In genomic region chr10:14173706-14174594, GRCh38 we compare ENCODE assay signal across 9 cellular contexts.
DNase-seq lines count a peak whose midpoint lies in the region; ATAC-seq, FAIRE-seq and TF ChIP-seq lines count a peak whose summit lies in the region.
"Had no signal": no experiment of that assay in that cellular context is flagged by ENCODE, and none has a peak within 500 bp of the region (broad histone marks: within the 10 kb centered on the region; RNA-seq: fewer than 3 reads in every experiment).

No MANE protein-coding gene starts in this region.

- TF ChIP-seq CTCF in A549 (IDR thresholded peaks at IDR 0.05) (no peak), WI38 (IDR thresholded peaks at IDR 0.05; ENCODE audit: low read depth, low read length) (no peak), fibroblast of the aortic adventitia (IDR thresholded peaks at IDR 0.05; ENCODE audit: insufficient read depth, low read length) (no peak), omental fat pad (IDR thresholded peaks at IDR 0.05) (no peak)

- peak; percentile 57 to 67 for ATAC-seq in A549
- ATAC-seq in omental fat pad (ENCODE audit: low FRiP score) = peak; percentile 48
- no peak for ATAC-seq in GM21515 (IDR thresholded peaks at IDR 0.05; ENCODE audit: unreplicated experiment)
- no peak for ATAC-seq in GM18873 (IDR thresholded peaks at IDR 0.05; ENCODE audit: low FRiP score, unreplicated experiment)

- POLR2A ChIA-PET in A549 (lab: Yijun Ruan, JAX) = no interaction called here

- TF ChIP-seq RAD21 in A549 (conservative IDR thresholded peaks at IDR 0.05 in 1 of 2, IDR thresholded peaks at IDR 0.05 in 1 of 2) = no peak

- H3K4me2 ChIP-seq in A549 = peak overlapping the region; percentile 79

- H3K4me1 ChIP-seq in A549 (no peaks in the 10 kb centered on the region), HAP-1 (no peaks in the 10 kb centered on the region)

- H3K27me3 ChIP-seq in HAP-1 (ENCODE audit: low read depth) = peaks cover 26% of the 10 kb centered on the region

- H3K9me3 ChIP-seq in A549 (no peaks in the 10 kb centered on the region), HAP-1 (no peaks in the 10 kb centered on the region)

- no peak for TF ChIP-seq EP300 in A549 (IDR thresholded peaks at IDR 0.05)

- no peak for FAIRE-seq in A549 (lab: Jason Lieb, UNC)
- FAIRE-seq: endometrium had no signal

- H3K27ac ChIP-seq in A549 = no peak overlapping the region

- DNase-seq in A549 (ENCODE audit: low read depth in 1 of 2, low spot score in 1 of 2) (no peak), HAP-1 (ENCODE audit: low spot score in 2 of 2) (no peak), fibroblast of the aortic adventitia (ENCODE audit: low read depth) (peak; percentile 0), omental fat pad (ENCODE audit: low spot score) (no peak), RKO (ENCODE audit: low spot score) (no peak)

- H3K4me3 ChIP-seq in A549 = peak overlapping the region; percentile 30
- peak overlapping the region; percentile 22 for H3K4me3 ChIP-seq in HAP-1
- H3K4me3 ChIP-seq in WI38 (ENCODE audit: low read depth, low read length) = peak overlapping the region; percentile 60
- H3K4me3 ChIP-seq in fibroblast of the aortic adventitia (ENCODE audit: low read depth, low read length) = peak overlapping the region; percentile 63

- in situ Hi-C loops in HAP-1 (cut with MboI; ENCODE audit: low sequenced_read_pairs) = no loop called here

- CTCF ChIA-PET in A549 (lab: Yijun Ruan, JAX) = interaction anchor here (0.6 to 1.2 kb wide), 2 partner anchors 13 to 167 kb away, joined by 3 to 4 read pairs; no protein-coding TSS in a partner anchor

- TF ChIP-seq POLR2A in A549 (IDR thresholded peaks at IDR 0.05; ENCODE audit: low read length) = no peak

- WGBS in A549 (ENCODE audit: missing lambda C conversion rate) = 6% methylated on average over 32 of the region's 32 CpGs

- H3K36me3 ChIP-seq in HAP-1 (replicated peaks) = no peaks in the 10 kb centered on the region

TF ChIP-seq in A549, 52 proteins besides CTCF, POLR2A, EP300 and RAD21:
- no peak for TF ChIP-seq FOXS1 (CRISPR knock-in tag; IDR thresholded peaks at IDR 0.05)
- no peak for TF ChIP-seq ZSCAN20 (CRISPR knock-in tag; IDR thresholded peaks at IDR 0.05)
- no peak for TF ChIP-seq PBX3 (IDR thresholded peaks at IDR 0.05)
- TF ChIP-seq RNF2 (IDR thresholded peaks at IDR 0.05; ENCODE audit: borderline replicate concordance, low read depth) = no peak
- TF ChIP-seq ZFP36 (IDR thresholded peaks at IDR 0.05; ENCODE audit: borderline replicate concordance, partially characterized antibody) = no peak
- TF ChIP-seq JUNB (IDR thresholded peaks at IDR 0.05) = no peak
- TF ChIP-seq CHD4 (IDR thresholded peaks at IDR 0.05; ENCODE audit: borderline replicate concordance) = no peak
- no peak for TF ChIP-seq JUN (IDR thresholded peaks at IDR 0.05)
- no peak for TF ChIP-seq RCOR1 (IDR thresholded peaks at IDR 0.05; ENCODE audit: low read depth, low read length)

Comparison
In these comparisons a context has a peak if more than half of its experiments do, and no peak if none do; other contexts are left out.
1. ATAC-seq: peak in A549 (2 of 2) and omental fat pad (single experiment); none in GM21515 (single experiment) and GM18873 (single experiment).
2. Peak in every context shown above with its lines, with median percentiles within 50 percentile points of each other: H3K4me3 ChIP-seq.